In the genomic region with DNA sequence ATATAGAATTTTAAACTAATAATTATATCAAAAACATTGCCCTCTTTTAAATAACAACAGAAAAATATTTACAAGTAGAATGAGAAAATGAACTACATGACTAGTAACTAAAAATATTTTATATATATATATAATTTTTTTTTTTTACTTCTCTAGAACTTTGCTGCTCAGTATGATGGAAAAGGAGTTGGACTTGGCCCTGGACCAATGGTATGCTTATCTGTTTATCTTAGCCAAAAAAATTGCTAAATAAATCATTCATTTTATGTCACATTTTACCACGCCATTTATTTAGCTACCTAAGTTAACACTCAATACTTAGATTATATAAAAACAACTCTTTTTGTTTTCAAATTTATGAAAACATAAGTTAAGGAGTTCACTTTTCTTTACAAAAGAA, we compare ENCODE assay signal across 26 cellular contexts. TPM values are rescaled to one million over a fixed set of nuclear protein-coding genes. Genes with fewer than 3 reads are reported as not detected.
DNase-seq lines count a peak whose midpoint lies in the region; ATAC-seq, FAIRE-seq and TF ChIP-seq lines count a peak whose summit lies in the region.
"Had no signal": no experiment of that assay in that cellular context is flagged by ENCODE, and none has a peak within 500 bp of the region (broad histone marks: within the 10 kb centered on the region; RNA-seq: fewer than 3 reads in every experiment).

No MANE protein-coding gene starts in this region.

- POLR2A ChIA-PET in CD8-positive, alpha-beta T cell (lab: Charles Lee): no interaction called here

- FAIRE-seq in small intestine (lab: Jason Lieb, UNC): peak; percentile 59

- peak overlapping the region; percentile 87 for H3K4me3 ChIP-seq in AG09309 (ENCODE audit: control insufficient read depth, low read depth, low read length)
- peak overlapping the region; percentile 15 for H3K4me3 ChIP-seq in astrocyte of the cerebellum (ENCODE audit: low read depth, low read length)
- H3K4me3 ChIP-seq in fibroblast of the aortic adventitia (ENCODE audit: low read depth, low read length): peak overlapping the region; percentile 96
- H3K4me3 ChIP-seq in small intestine (ENCODE audit: low read depth in 1 of 2, low read length in 2 of 2): no peak overlapping the region
- no peak overlapping the region for H3K4me3 ChIP-seq in CD8-positive, alpha-beta T cell (ENCODE audit: low read depth, low read length)
- no peak overlapping the region for H3K4me3 ChIP-seq in MM.1S (ENCODE audit: low read length)
- H3K4me3 ChIP-seq: dorsolateral prefrontal cortex, upper lobe of left lung had no signal

- no peaks in the 10 kb centered on the region for H3K79me2 ChIP-seq in MM.1S (ENCODE audit: low read length)

- CTCF ChIA-PET in CD8-positive, alpha-beta T cell (lab: Charles Lee): no interaction called here

- H3K27me3 Mint-ChIP-seq in CD8-positive, alpha-beta T cell (ENCODE audit: low read depth): peaks cover 18% of the 10 kb centered on the region

- no peaks in the 10 kb centered on the region for H3K9me3 Mint-ChIP-seq in CD8-positive, alpha-beta T cell
- H3K9me3 Mint-ChIP-seq: activated CD8-positive, alpha-beta T cell treated with anti-CD3 and anti-CD28 coated beads for 36 hours; CD4-positive, CD25-positive, alpha-beta regulatory T cell had no signal

- no peaks in the 10 kb centered on the region for H3K9me2 ChIP-seq in MM.1S (replicated peaks; ENCODE audit: insufficient read depth, low read length)

- no peak overlapping the region for H3K27ac Mint-ChIP-seq in CD8-positive, alpha-beta T cell
- H3K27ac Mint-ChIP-seq: activated CD8-positive, alpha-beta T cell treated with anti-CD3 and anti-CD28 coated beads for 36 hours; CD4-positive, CD25-positive, alpha-beta regulatory T cell had no signal

- no peaks in the 10 kb centered on the region for H3K36me3 Mint-ChIP-seq in CD8-positive, alpha-beta T cell
- H3K36me3 Mint-ChIP-seq: CD4-positive, CD25-positive, alpha-beta regulatory T cell had no signal

- no peak overlapping the region for H2AFZ ChIP-seq in MM.1S (ENCODE audit: low read length)

- WGBS in small intestine, 3 donors: 48 to 63% (median 60%) methylated on average over 1 of the region's 1 CpG

- H3K9me3 ChIP-seq in small intestine (ENCODE audit: control insufficient read depth, low read depth) (no peaks in the 10 kb centered on the region), MM.1S (replicated peaks; ENCODE audit: insufficient read depth, low read length) (no peaks in the 10 kb centered on the region)
- H3K9me3 ChIP-seq in CD8-positive, alpha-beta T cell (ENCODE audit: low read length): no peaks in the 10 kb centered on the region
- H3K9me3 ChIP-seq: neutrophil, upper lobe of left lung had no signal

- no peak overlapping the region for H3K9ac ChIP-seq in MM.1S (ENCODE audit: low read length)

- DNase-seq in AG09309 (ENCODE audit: low read depth) (no peak), astrocyte of the cerebellum (ENCODE audit: low read depth) (no peak), fibroblast of the aortic adventitia (ENCODE audit: low read depth) (peak; percentile 72), small intestine (no peak), MM.1S (no peak), NCI-H146 (lab: John Stamatoyannopoulos, UW) (no peak), dermis blood vessel endothelial cell (no peak)
- DNase-seq in CD8-positive, alpha-beta T cell: no peak
- DNase-seq: activated CD4-positive, CD25-positive, alpha-beta regulatory T cell treated with anti-CD3 and anti-CD28 coated beads, Interleukin-2, amount 50 U/mL, for 72 hours; activated CD8-positive, alpha-beta T cell treated with anti-CD3 and anti-CD28 coated beads for 36 hours; activated gamma-delta T cell; activated T-cell treated with anti-CD3 and anti-CD28 coated beads for 4 hours; CD4-positive, CD25-positive, alpha-beta regulatory T cell; dorsolateral prefrontal cortex; GF-D8; HCEC 1CT; MV-4-11; NCI-H1694 treated with DMSO at 0.1 percent for 48 hours; NCI-H2227 treated with DMSO at 0.1 percent for 48 hours; NCI-H82; Right ventricle myocardium superior; stimulated activated CD4-positive, alpha-beta T cell treated with anti-CD3 and anti-CD28 coated beads, Interleukin-12 subunit alpha, Interleukin-12 subunit beta, amount 100 ng/mL, for 4 hours; stimulated activated CD4-positive, alpha-beta T cell treated with anti-CD3 and anti-CD28 coated beads, Interleukin-4, amount 100 ng/mL, for 4 hours; stimulated activated naive CD8-positive, alpha-beta T cell treated with anti-CD3 and anti-CD28 coated beads, Interleukin-15, Interleukin-2, amounts not matched to agents 100 U/mL and 50 U/mL, for 24 hours; upper lobe of left lung had no signal

- intact Hi-C loops in CD8-positive, alpha-beta T cell (cut with DNase I, micrococcal nuclease): no loop called here

- no peaks in the 10 kb centered on the region for H3K4me1 Mint-ChIP-seq in CD8-positive, alpha-beta T cell (ENCODE audit: low read depth)
- H3K4me1 Mint-ChIP-seq: CD4-positive, CD25-positive, alpha-beta regulatory T cell had no signal

- no peak overlapping the region for H3K27ac ChIP-seq in small intestine (ENCODE audit: low read depth in 1 of 2, low read length in 1 of 2)
- no peak overlapping the region for H3K27ac ChIP-seq in CD8-positive, alpha-beta T cell (ENCODE audit: low read depth, low read length)
- H3K27ac ChIP-seq in MM.1S (ENCODE audit: low read length): no peak overlapping the region
- H3K27ac ChIP-seq: dorsolateral prefrontal cortex, neutrophil had no signal

- H3K4me1 ChIP-seq in small intestine (ENCODE audit: control insufficient read depth in 2 of 2, insufficient read depth in 1 of 2, low read depth in 1 of 2, low read length in 1 of 2) (no peaks in the 10 kb centered on the region), MM.1S (ENCODE audit: low read length) (no peaks in the 10 kb centered on the region)
- H3K4me1 ChIP-seq in CD8-positive, alpha-beta T cell (ENCODE audit: insufficient read depth, low read length): no peaks in the 10 kb centered on the region

- H3K27me3 ChIP-seq in small intestine (ENCODE audit: control insufficient read depth in 2 of 2, insufficient read depth in 2 of 2, low read length in 2 of 2): no peaks in the 10 kb centered on the region
- H3K27me3 ChIP-seq in CD8-positive, alpha-beta T cell (ENCODE audit: insufficient read depth, low read length): peaks cover 10% of the 10 kb centered on the region
- no peaks in the 10 kb centered on the region for H3K27me3 ChIP-seq in MM.1S (replicated peaks; ENCODE audit: insufficient read depth, low read length)
- H3K27me3 ChIP-seq: upper lobe of left lung had no signal

- H3K4me3 Mint-ChIP-seq in CD8-positive, alpha-beta T cell: no peak overlapping the region
- H3K4me3 Mint-ChIP-seq: activated CD8-positive, alpha-beta T cell treated with anti-CD3 and anti-CD28 coated beads for 36 hours; CD4-positive, CD25-positive, alpha-beta regulatory T cell had no signal

- in situ Hi-C loops in astrocyte of the cerebellum (cut with HindIII; ENCODE audit: low sequenced_read_pairs): no loop called here

- no peak for ATAC-seq in CD8-positive, alpha-beta T cell
- ATAC-seq: activated CD8-positive, alpha-beta T cell treated with anti-CD3 and anti-CD28 coated beads for 36 hours; stimulated activated naive CD8-positive, alpha-beta T cell treated with anti-CD3 and anti-CD28 coated beads, Interleukin-15, Interleukin-2, amounts not matched to agents 100 U/mL and 50 U/mL, for 24 hours had no signal

- H3F3A ChIP-seq in MM.1S (ENCODE audit: insufficient read depth, low read length): no peaks in the 10 kb centered on the region

- no peaks in the 10 kb centered on the region for H3K36me3 ChIP-seq in small intestine (ENCODE audit: control insufficient read depth in 2 of 2, insufficient read depth in 2 of 2, low read length in 2 of 2)
- no peaks in the 10 kb centered on the region for H3K36me3 ChIP-seq in CD8-positive, alpha-beta T cell (ENCODE audit: insufficient read depth, low read length)
- no peaks in the 10 kb centered on the region for H3K36me3 ChIP-seq in MM.1S (replicated peaks; ENCODE audit: insufficient read depth, low read length)
- H3K36me3 ChIP-seq: neutrophil had no signal

- H3K4me2 ChIP-seq in MM.1S (ENCODE audit: low read depth, low read length): no peak overlapping the region

- no peak for TF ChIP-seq CTCF in AG09309 (IDR thresholded peaks at IDR 0.05; ENCODE audit: control insufficient read depth, insufficient read depth, low read depth, low read length, missing control alignments)
- no peak for TF ChIP-seq CTCF in astrocyte of the cerebellum (IDR thresholded peaks at IDR 0.05; ENCODE audit: low read depth, low read length, missing control alignments)
- TF ChIP-seq CTCF in fibroblast of the aortic adventitia (IDR thresholded peaks at IDR 0.05; ENCODE audit: insufficient read depth, low read length): no peak
- TF ChIP-seq CTCF in CD8-positive, alpha-beta T cell (IDR thresholded peaks at IDR 0.05): no peak
- TF ChIP-seq CTCF in MM.1S (IDR thresholded peaks at IDR 0.05; ENCODE audit: low read length): no peak

- H4K20me1 ChIP-seq in MM.1S (ENCODE audit: insufficient read depth, low read length): no peaks in the 10 kb centered on the region

RNA-seq across cellular contexts. Expression of a gene that starts 6.7 kb away (rescaled TPM):
- total RNA-seq in fibroblast of the aortic adventitia (ENCODE audit: low replicate concordance): 4,453 and 32,213 TPM in 2 replicates
- polyA plus RNA-seq in small intestine: 10 to 100 TPM in 2 of 3 donors, 1 to 10 TPM in 1; 2.0 to 78.1 (median 10.3) TPM
- total RNA-seq in CD8-positive, alpha-beta T cell: not detected
- 15.3 and 45.3 TPM in 2 replicates for total RNA-seq in dermis blood vessel endothelial cell
- total RNA-seq: CD4-positive, CD25-positive, alpha-beta regulatory T cell had no signal
- polyA plus RNA-seq: CD4-positive, CD25-positive, alpha-beta regulatory T cell had no signal

Comparison
In these comparisons a context has a peak if more than half of its experiments do, and no peak if none do; other contexts are left out.
1. H3K4me3 ChIP-seq: peak in AG09309 (single experiment), astrocyte of the cerebellum (single experiment) and fibroblast of the aortic adventitia (single experiment); none in small intestine (0 of 2), CD8-positive, alpha-beta T cell (single experiment) and MM.1S (single experiment).
2. RNA of a gene that starts 6.7 kb away (total RNA-seq): 4,453 to 32,213 TPM in fibroblast of the aortic adventitia; 15.3 to 45.3 TPM in dermis blood vessel endothelial cell and not detected in CD8-positive, alpha-beta T cell; every median in the first group is over 10 times any median in the second.